1 cellular context compared by ENCODE assay signal in genomic region chr22:23179381-23180294, GRCh38.
TF ChIP-seq lines count a peak whose summit lies in the region.

No MANE protein-coding gene starts in this region.

TF ChIP-seq in HepG2, 621 proteins besides CTCF, POLR2A, EP300 and RAD21 (continued from another document and continues in another):
- TF ChIP-seq CBX1 (IDR thresholded peaks at IDR 0.05; ENCODE audit: low read depth) (no peak), IRX3 (CRISPR knock-in tag; IDR thresholded peaks at IDR 0.05; ENCODE audit: borderline replicate concordance, low read depth) (no peak), ZNF703 (CRISPR knock-in tag; IDR thresholded peaks at IDR 0.05; ENCODE audit: borderline replicate concordance) (no peak), MAZ (IDR thresholded peaks at IDR 0.05; ENCODE audit: borderline replicate concordance, low read depth, low read length) (no peak), MAZ (CRISPR knock-in tag; IDR thresholded peaks at IDR 0.05; ENCODE audit: low read depth) (peak; percentile 15; the same call in 1 of the 2 replicates), ZNF121 (CRISPR knock-in tag; IDR thresholded peaks at IDR 0.05) (0 out of 2 replicates have a peak, but pooled peaks have one; percentile 17), AGO1 (IDR thresholded peaks at IDR 0.05; ENCODE audit: low read depth, low read length, poor library complexity, severe bottlenecking) (peak; percentile 45), ZC3H4 (CRISPR knock-in tag; IDR thresholded peaks at IDR 0.05; ENCODE audit: borderline replicate concordance) (no peak), ZNF274 (CRISPR knock-in tag; IDR thresholded peaks at IDR 0.05) (no peak; the same call in 1 of the 2 replicates), ZSCAN30 (CRISPR knock-in tag; IDR thresholded peaks at IDR 0.05) (no peak), CHD4 (IDR thresholded peaks at IDR 0.05; ENCODE audit: borderline replicate concordance, low read length) (no peak), ZNF263 (CRISPR knock-in tag; IDR thresholded peaks at IDR 0.05) (peak; percentile 4; the same call in 1 of the 2 replicates), SMARCC2 (IDR thresholded peaks at IDR 0.05) (no peak), LCORL (IDR thresholded peaks at IDR 0.05) (no peak), LCORL (CRISPR knock-in tag; IDR thresholded peaks at IDR 0.05) (0 out of 2 replicates have a peak, but pooled peaks have one; percentile 80), REXO4 (CRISPR knock-in tag; IDR thresholded peaks at IDR 0.05; ENCODE audit: borderline replicate concordance) (0 out of 2 replicates have a peak, but pooled peaks have one; percentile 43), ZNF572 (CRISPR knock-in tag; IDR thresholded peaks at IDR 0.05) (no peak), ZNF20 (CRISPR knock-in tag; IDR thresholded peaks at IDR 0.05) (no peak), IKZF4 (CRISPR knock-in tag; IDR thresholded peaks at IDR 0.05; ENCODE audit: borderline replicate concordance, low read depth, not compliant biosample characterization) (no peak), REPIN1 (CRISPR knock-in tag; IDR thresholded peaks at IDR 0.05; ENCODE audit: borderline replicate concordance, low read depth) (no peak), HNF4A (CRISPR knock-in tag; IDR thresholded peaks at IDR 0.05) (no peak), ZNF546 (CRISPR knock-in tag; conservative IDR thresholded peaks at IDR 0.05) (0 out of 2 replicates have a peak, but pooled peaks have one; percentile 46), SOX13 (IDR thresholded peaks at IDR 0.05) (no peak), SOX13 (CRISPR knock-in tag; conservative IDR thresholded peaks at IDR 0.05 in 1 of 2, IDR thresholded peaks at IDR 0.05 in 1 of 2) (no peak), ZNF513 (CRISPR knock-in tag; conservative IDR thresholded peaks at IDR 0.05) (no peak), TBX2 (CRISPR knock-in tag; IDR thresholded peaks at IDR 0.05; ENCODE audit: borderline replicate concordance) (peak; percentile 37; the same call in 1 of the 2 replicates), DMAP1 (CRISPR knock-in tag; IDR thresholded peaks at IDR 0.05) (peak; percentile 29; the same call in 1 of the 2 replicates), POGZ (CRISPR knock-in tag; IDR thresholded peaks at IDR 0.05) (no peak), ZNF605 (CRISPR knock-in tag; IDR thresholded peaks at IDR 0.05) (0 out of 2 replicates have a peak, but pooled peaks have one; percentile 35), SP4 (CRISPR knock-in tag; IDR thresholded peaks at IDR 0.05) (no peak), PHF8 (CRISPR knock-in tag; IDR thresholded peaks at IDR 0.05) (no peak), TBL1XR1 (IDR thresholded peaks at IDR 0.05; ENCODE audit: borderline replicate concordance, low read length, partially characterized antibody) (no peak), RAD51 (IDR thresholded peaks at IDR 0.05; ENCODE audit: borderline replicate concordance) (no peak), BORCS8-MEF2B (CRISPR knock-in tag; IDR thresholded peaks at IDR 0.05) (peak; percentile 55), FOXK1 (CRISPR knock-in tag; IDR thresholded peaks at IDR 0.05; ENCODE audit: borderline replicate concordance, low read depth) (no peak), PRDM4 (CRISPR knock-in tag; IDR thresholded peaks at IDR 0.05; ENCODE audit: borderline replicate concordance) (no peak)
- TF ChIP-seq, protein P1, sequence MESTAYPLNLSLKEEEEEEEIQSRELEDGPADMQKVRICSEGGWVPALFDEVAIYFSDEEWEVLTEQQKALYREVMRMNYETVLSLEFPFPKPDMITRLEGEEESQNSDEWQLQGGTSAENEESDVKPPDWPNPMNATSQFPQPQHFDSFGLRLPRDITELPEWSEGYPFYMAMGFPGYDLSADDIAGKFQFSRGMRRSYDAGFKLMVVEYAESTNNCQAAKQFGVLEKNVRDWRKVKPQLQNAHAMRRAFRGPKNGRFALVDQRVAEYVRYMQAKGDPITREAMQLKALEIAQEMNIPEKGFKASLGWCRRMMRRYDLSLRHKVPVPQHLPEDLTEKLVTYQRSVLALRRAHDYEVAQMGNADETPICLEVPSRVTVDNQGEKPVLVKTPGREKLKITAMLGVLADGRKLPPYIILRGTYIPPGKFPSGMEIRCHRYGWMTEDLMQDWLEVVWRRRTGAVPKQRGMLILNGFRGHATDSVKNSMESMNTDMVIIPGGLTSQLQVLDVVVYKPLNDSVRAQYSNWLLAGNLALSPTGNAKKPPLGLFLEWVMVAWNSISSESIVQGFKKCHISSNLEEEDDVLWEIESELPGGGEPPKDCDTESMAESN (CRISPR knock-in tag; conservative IDR thresholded peaks at IDR 0.05), result 0 out of 2 replicates have a peak, but pooled peaks have one; percentile 19
- TF ChIP-seq, protein P2, sequence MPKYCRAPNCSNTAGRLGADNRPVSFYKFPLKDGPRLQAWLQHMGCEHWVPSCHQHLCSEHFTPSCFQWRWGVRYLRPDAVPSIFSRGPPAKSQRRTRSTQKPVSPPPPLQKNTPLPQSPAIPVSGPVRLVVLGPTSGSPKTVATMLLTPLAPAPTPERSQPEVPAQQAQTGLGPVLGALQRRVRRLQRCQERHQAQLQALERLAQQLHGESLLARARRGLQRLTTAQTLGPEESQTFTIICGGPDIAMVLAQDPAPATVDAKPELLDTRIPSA (CRISPR knock-in tag; IDR thresholded peaks at IDR 0.05; ENCODE audit: borderline replicate concordance), result no peak
- TF ChIP-seq, protein P3, sequence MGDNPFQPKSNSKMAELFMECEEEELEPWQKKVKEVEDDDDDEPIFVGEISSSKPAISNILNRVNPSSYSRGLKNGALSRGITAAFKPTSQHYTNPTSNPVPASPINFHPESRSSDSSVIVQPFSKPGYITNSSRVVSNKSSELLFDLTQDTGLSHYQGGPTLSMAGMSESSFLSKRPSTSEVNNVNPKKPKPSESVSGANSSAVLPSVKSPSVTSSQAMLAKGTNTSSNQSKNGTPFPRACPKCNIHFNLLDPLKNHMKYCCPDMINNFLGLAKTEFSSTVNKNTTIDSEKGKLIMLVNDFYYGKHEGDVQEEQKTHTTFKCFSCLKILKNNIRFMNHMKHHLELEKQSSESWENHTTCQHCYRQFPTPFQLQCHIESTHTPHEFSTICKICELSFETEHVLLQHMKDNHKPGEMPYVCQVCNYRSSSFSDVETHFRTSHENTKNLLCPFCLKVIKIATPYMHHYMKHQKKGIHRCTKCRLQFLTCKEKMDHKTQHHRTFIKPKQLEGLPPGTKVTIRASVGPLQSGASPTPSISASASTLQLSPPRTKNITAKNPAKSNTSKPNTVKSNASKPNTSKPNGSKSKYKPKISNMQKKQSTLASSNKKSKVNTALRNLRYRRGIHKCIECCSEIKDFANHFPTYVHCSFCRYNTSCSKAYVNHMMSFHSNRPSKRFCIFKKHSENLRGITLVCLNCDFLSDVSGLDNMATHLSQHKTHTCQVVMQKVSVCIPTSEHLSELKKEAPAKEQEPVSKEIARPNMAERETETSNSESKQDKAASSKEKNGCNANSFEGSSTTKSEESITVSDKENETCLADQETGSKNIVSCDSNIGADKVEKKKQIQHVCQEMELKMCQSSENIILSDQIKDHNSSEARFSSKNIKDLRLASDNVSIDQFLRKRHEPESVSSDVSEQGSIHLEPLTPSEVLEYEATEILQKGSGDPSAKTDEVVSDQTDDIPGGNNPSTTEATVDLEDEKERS (CRISPR knock-in tag; IDR thresholded peaks at IDR 0.05), result no peak
- TF ChIP-seq, protein P4, sequence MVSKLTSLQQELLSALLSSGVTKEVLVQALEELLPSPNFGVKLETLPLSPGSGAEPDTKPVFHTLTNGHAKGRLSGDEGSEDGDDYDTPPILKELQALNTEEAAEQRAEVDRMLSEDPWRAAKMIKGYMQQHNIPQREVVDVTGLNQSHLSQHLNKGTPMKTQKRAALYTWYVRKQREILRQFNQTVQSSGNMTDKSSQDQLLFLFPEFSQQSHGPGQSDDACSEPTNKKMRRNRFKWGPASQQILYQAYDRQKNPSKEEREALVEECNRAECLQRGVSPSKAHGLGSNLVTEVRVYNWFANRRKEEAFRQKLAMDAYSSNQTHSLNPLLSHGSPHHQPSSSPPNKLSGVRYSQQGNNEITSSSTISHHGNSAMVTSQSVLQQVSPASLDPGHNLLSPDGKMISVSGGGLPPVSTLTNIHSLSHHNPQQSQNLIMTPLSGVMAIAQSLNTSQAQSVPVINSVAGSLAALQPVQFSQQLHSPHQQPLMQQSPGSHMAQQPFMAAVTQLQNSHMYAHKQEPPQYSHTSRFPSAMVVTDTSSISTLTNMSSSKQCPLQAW (CRISPR knock-in tag; IDR thresholded peaks at IDR 0.05), result no peak; the same call in 1 of the 2 replicates
- TF ChIP-seq, protein P5, sequence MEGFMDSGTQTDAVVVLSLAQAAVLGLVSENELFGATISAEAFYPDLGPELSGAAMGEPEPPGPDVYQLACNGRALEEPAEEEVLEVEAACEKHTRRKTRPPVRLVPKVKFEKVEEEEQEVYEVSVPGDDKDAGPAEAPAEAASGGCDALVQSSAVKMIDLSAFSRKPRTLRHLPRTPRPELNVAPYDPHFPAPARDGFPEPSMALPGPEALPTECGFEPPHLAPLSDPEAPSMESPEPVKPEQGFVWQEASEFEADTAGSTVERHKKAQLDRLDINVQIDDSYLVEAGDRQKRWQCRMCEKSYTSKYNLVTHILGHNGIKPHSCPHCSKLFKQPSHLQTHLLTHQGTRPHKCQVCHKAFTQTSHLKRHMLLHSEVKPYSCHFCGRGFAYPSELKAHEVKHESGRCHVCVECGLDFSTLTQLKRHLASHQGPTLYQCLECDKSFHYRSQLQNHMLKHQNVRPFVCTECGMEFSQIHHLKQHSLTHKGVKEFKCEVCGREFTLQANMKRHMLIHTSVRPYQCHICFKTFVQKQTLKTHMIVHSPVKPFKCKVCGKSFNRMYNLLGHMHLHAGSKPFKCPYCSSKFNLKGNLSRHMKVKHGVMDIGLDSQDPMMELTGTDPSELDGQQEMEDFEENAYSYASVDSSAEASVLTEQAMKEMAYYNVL (CRISPR knock-in tag; IDR thresholded peaks at IDR 0.05; ENCODE audit: borderline replicate concordance), result no peak
- TF ChIP-seq, protein P6, sequence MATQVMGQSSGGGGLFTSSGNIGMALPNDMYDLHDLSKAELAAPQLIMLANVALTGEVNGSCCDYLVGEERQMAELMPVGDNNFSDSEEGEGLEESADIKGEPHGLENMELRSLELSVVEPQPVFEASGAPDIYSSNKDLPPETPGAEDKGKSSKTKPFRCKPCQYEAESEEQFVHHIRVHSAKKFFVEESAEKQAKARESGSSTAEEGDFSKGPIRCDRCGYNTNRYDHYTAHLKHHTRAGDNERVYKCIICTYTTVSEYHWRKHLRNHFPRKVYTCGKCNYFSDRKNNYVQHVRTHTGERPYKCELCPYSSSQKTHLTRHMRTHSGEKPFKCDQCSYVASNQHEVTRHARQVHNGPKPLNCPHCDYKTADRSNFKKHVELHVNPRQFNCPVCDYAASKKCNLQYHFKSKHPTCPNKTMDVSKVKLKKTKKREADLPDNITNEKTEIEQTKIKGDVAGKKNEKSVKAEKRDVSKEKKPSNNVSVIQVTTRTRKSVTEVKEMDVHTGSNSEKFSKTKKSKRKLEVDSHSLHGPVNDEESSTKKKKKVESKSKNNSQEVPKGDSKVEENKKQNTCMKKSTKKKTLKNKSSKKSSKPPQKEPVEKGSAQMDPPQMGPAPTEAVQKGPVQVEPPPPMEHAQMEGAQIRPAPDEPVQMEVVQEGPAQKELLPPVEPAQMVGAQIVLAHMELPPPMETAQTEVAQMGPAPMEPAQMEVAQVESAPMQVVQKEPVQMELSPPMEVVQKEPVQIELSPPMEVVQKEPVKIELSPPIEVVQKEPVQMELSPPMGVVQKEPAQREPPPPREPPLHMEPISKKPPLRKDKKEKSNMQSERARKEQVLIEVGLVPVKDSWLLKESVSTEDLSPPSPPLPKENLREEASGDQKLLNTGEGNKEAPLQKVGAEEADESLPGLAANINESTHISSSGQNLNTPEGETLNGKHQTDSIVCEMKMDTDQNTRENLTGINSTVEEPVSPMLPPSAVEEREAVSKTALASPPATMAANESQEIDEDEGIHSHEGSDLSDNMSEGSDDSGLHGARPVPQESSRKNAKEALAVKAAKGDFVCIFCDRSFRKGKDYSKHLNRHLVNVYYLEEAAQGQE (IDR thresholded peaks at IDR 0.05; ENCODE audit: borderline replicate concordance in 1 of 2, low read depth in 1 of 2, low read length in 2 of 2), result no peak
- TF ChIP-seq, protein P7, sequence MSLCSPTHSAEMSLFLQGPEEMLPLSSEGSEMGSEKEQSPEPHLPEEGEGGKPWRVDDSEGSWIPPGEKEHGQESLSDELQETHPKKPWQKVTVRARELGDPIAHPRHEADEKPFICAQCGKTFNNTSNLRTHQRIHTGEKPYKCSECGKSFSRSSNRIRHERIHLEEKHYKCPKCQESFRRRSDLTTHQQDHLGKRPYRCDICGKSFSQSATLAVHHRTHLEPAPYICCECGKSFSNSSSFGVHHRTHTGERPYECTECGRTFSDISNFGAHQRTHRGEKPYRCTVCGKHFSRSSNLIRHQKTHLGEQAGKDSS (CRISPR knock-in tag; IDR thresholded peaks at IDR 0.05; ENCODE audit: borderline replicate concordance, low read depth), result peak; percentile 19; the same call in 1 of the 2 replicates
- TF ChIP-seq, protein P8, sequence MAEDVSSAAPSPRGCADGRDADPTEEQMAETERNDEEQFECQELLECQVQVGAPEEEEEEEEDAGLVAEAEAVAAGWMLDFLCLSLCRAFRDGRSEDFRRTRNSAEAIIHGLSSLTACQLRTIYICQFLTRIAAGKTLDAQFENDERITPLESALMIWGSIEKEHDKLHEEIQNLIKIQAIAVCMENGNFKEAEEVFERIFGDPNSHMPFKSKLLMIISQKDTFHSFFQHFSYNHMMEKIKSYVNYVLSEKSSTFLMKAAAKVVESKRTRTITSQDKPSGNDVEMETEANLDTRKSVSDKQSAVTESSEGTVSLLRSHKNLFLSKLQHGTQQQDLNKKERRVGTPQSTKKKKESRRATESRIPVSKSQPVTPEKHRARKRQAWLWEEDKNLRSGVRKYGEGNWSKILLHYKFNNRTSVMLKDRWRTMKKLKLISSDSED (CRISPR knock-in tag; IDR thresholded peaks at IDR 0.05), result no peak
